ENCODE assay signal across 19 cellular contexts in the genomic region with DNA sequence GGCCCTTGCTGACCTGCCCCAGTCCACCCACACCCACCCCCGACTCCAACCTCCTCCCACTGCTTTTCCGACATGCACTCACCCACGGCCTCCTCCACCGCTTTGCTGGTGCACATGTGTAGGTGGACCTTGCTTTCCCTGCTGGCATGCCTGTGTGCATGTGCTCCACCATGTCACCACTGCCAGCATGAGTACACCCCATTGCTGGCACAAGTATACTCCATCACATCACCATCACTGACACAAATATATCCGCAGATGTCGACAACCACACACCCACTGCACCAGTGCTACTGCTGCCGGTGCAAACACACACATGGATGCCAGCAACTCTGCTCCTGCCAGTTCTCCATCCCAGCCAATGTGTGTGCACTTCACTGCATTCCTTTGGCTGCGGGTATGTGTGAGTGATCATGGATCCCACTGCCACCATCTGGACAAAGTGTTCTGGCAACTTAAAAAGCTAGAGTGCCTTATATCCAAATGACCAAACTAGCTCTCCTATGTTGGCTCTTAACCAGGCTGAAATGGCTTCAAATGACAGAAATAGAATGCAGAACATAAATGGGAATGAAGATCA.
DNase-seq lines count a peak whose midpoint lies in the region; ATAC-seq, FAIRE-seq and TF ChIP-seq lines count a peak whose summit lies in the region.
"Had no signal": no experiment of that assay in that cellular context is flagged by ENCODE, and none has a peak within 500 bp of the region (broad histone marks: within the 10 kb centered on the region; RNA-seq: fewer than 3 reads in every experiment).

No MANE protein-coding gene starts in this region.

- H3K36me3 ChIP-seq in HepG2 (replicated peaks in 1 of 2; ENCODE audit: control insufficient read depth in 1 of 2, insufficient read depth in 2 of 2, low read length in 2 of 2): no peaks in the 10 kb centered on the region
- H3K36me3 ChIP-seq in right lobe of liver: no peaks in the 10 kb centered on the region
- H3K36me3 ChIP-seq in body of pancreas (replicated peaks in 1 of 2; ENCODE audit: insufficient read depth in 1 of 2, low read depth in 2 of 2): no peaks in the 10 kb centered on the region
- H3K36me3 ChIP-seq: esophagus muscularis mucosa, heart left ventricle, uterus had no signal

- H3K9me3 ChIP-seq in HepG2 (ENCODE audit: low read length) (peaks cover 7% of the 10 kb centered on the region), right lobe of liver (no peaks in the 10 kb centered on the region), body of pancreas (no peaks in the 10 kb centered on the region)
- H3K9me3 ChIP-seq: uterus had no signal

- no peak overlapping the region for H2AFZ ChIP-seq in HepG2 (ENCODE audit: low read length)
- H2AFZ ChIP-seq: parathyroid adenoma had no signal

- H3K27ac ChIP-seq in HepG2 (ENCODE audit: extremely low read length, insufficient read depth, low read length): no peak overlapping the region
- no peak overlapping the region for H3K27ac ChIP-seq in right lobe of liver
- H3K27ac ChIP-seq in VCaP: no peak overlapping the region
- no peak overlapping the region for H3K27ac ChIP-seq in body of pancreas
- H3K27ac ChIP-seq: esophagus muscularis mucosa, heart left ventricle, parathyroid adenoma, uterus had no signal

- 10% methylated on average over 7 of the region's 8 CpGs for WGBS in HepG2 (ENCODE audit: low lambda C conversion rate)
- 20% methylated on average over 1 of the region's 8 CpGs for WGBS in right lobe of liver (ENCODE audit: insufficient coverage, low coverage, low lambda C conversion rate, missing lambda C conversion rate)
- WGBS in body of pancreas, 2 donors: 83 to 88% methylated on average over 8 of the region's 8 CpGs

- H3K4me2 ChIP-seq in HepG2 (ENCODE audit: low read depth, low read length): no peak overlapping the region

- no peak for DNase-seq in HepG2 (ENCODE audit: low spot score)
- no peak for DNase-seq in right lobe of liver
- DNase-seq in kidney tubule cell (ENCODE audit: low spot score): peak; percentile 31
- DNase-seq in body of pancreas: no peak
- DNase-seq: activated CD8-positive, alpha-beta T cell treated with anti-CD3 and anti-CD28 coated beads for 36 hours; activated gamma-delta T cell treated with Interleukin-2 at 50 U/mL for 16 hours; anterior cingulate cortex; kidney glomerular epithelial cell; NCI-H1694 treated with DMSO at 0.1 percent for 48 hours; NCI-H510A; uterus had no signal

- H3K4me3 ChIP-seq in HepG2 (replicated peaks in 1 of 3; ENCODE audit: insufficient read depth in 1 of 3, low read depth in 2 of 3, low read length in 3 of 3) (no peak overlapping the region), right lobe of liver (no peak overlapping the region), body of pancreas (no peak overlapping the region)
- H3K4me3 ChIP-seq: esophagus muscularis mucosa, heart left ventricle, uterus had no signal

- in situ Hi-C loops in HepG2 (cut with HindIII; ENCODE audit: extremely low pct_ligation_motif_present, low pct_unique_long_range_greater_than_20kb): no loop called here

- POLR2A ChIA-PET in HepG2 (lab: Yijun Ruan, JAX): no interaction called here

- H3K4me1 ChIP-seq in HepG2 (ENCODE audit: insufficient read depth, low read length) (no peaks in the 10 kb centered on the region), right lobe of liver (no peaks in the 10 kb centered on the region), body of pancreas (no peaks in the 10 kb centered on the region)
- H3K4me1 ChIP-seq: esophagus muscularis mucosa, heart left ventricle, parathyroid adenoma, uterus had no signal

- intact Hi-C loops in HepG2 (cut with micrococcal nuclease; ENCODE audit: unreplicated experiment): no loop called here
- intact Hi-C loops in right lobe of liver (cut with DNase I): no loop called here
- intact Hi-C loops in body of pancreas (cut with DNase I): no loop called here

- H3K27me3 ChIP-seq in HepG2 (ENCODE audit: control insufficient read depth in 1 of 2, insufficient read depth in 2 of 2, low read length in 2 of 2): no peaks in the 10 kb centered on the region
- H3K27me3 ChIP-seq in right lobe of liver: no peaks in the 10 kb centered on the region
- H3K27me3 ChIP-seq in body of pancreas: no peaks in the 10 kb centered on the region
- H3K27me3 ChIP-seq: esophagus muscularis mucosa, heart left ventricle, uterus had no signal

- no peaks in the 10 kb centered on the region for H3K79me2 ChIP-seq in HepG2 (ENCODE audit: insufficient read depth, low read length)
- H3K79me2 ChIP-seq: parathyroid adenoma had no signal

- no peak overlapping the region for H3K9ac ChIP-seq in HepG2 (ENCODE audit: insufficient read depth, low read depth, low read length)
- H3K9ac ChIP-seq: parathyroid adenoma had no signal

- TF ChIP-seq POLR2A in HepG2 (IDR thresholded peaks at IDR 0.05; ENCODE audit: insufficient read depth in 1 of 2, low read depth in 2 of 2, low read length in 2 of 2): no peak
- no peak for TF ChIP-seq POLR2A in right lobe of liver (IDR thresholded peaks at IDR 0.05)
- no peak for TF ChIP-seq POLR2A in body of pancreas (IDR thresholded peaks at IDR 0.05)

- TF ChIP-seq EP300 in HepG2 (IDR thresholded peaks at IDR 0.05; ENCODE audit: low read depth in 2 of 2, low read length in 2 of 2) (no peak), HepG2 (CRISPR knock-in tag; IDR thresholded peaks at IDR 0.05; ENCODE audit: borderline replicate concordance) (no peak)

- ATAC-seq in HepG2: peak; percentile 51; the same call in 2 of the 3 replicates
- ATAC-seq in right lobe of liver: no peak
- ATAC-seq in HG03469 (IDR thresholded peaks at IDR 0.05; ENCODE audit: unreplicated experiment): no peak
- ATAC-seq in HG03175 (IDR thresholded peaks at IDR 0.05; ENCODE audit: unreplicated experiment): no peak
- no peak for ATAC-seq in HG03039 (IDR thresholded peaks at IDR 0.05; ENCODE audit: unreplicated experiment)
- no peak for ATAC-seq in body of pancreas
- ATAC-seq: activated CD8-positive, alpha-beta T cell treated with anti-CD3 and anti-CD28 coated beads for 36 hours; heart left ventricle; Panc1 had no signal

- CTCF ChIA-PET in HepG2 (lab: Yijun Ruan, JAX; ENCODE audit: low intra/inter-chr PET ratio, low total read pairs): no interaction called here

- TF ChIP-seq CTCF in HepG2 (CRISPR knock-in tag; IDR thresholded peaks at IDR 0.05) (no peak), right lobe of liver (IDR thresholded peaks at IDR 0.05) (no peak), VCaP (conservative IDR thresholded peaks at IDR 0.05) (peak; percentile 61), body of pancreas (IDR thresholded peaks at IDR 0.05) (no peak)

- no peak for TF ChIP-seq RAD21 in HepG2 (CRISPR knock-in tag; IDR thresholded peaks at IDR 0.05)

- BruUV-seq in HepG2 (replicated peaks; lab: Mats Ljungman, UMichigan): no TSS peak

- no peak for FAIRE-seq in HepG2 (lab: Jason Lieb, UNC)

- H4K20me1 ChIP-seq in HepG2 (ENCODE audit: insufficient read depth, low read length): no peaks in the 10 kb centered on the region

TF ChIP-seq in HepG2, 621 proteins besides CTCF, POLR2A, EP300 and RAD21 (continues in another document):
- TF ChIP-seq, protein P1, sequence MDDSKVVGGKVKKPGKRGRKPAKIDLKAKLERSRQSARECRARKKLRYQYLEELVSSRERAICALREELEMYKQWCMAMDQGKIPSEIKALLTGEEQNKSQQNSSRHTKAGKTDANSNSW (CRISPR knock-in tag; IDR thresholded peaks at IDR 0.05; ENCODE audit: borderline replicate concordance): no peak
- TF ChIP-seq, protein P2, sequence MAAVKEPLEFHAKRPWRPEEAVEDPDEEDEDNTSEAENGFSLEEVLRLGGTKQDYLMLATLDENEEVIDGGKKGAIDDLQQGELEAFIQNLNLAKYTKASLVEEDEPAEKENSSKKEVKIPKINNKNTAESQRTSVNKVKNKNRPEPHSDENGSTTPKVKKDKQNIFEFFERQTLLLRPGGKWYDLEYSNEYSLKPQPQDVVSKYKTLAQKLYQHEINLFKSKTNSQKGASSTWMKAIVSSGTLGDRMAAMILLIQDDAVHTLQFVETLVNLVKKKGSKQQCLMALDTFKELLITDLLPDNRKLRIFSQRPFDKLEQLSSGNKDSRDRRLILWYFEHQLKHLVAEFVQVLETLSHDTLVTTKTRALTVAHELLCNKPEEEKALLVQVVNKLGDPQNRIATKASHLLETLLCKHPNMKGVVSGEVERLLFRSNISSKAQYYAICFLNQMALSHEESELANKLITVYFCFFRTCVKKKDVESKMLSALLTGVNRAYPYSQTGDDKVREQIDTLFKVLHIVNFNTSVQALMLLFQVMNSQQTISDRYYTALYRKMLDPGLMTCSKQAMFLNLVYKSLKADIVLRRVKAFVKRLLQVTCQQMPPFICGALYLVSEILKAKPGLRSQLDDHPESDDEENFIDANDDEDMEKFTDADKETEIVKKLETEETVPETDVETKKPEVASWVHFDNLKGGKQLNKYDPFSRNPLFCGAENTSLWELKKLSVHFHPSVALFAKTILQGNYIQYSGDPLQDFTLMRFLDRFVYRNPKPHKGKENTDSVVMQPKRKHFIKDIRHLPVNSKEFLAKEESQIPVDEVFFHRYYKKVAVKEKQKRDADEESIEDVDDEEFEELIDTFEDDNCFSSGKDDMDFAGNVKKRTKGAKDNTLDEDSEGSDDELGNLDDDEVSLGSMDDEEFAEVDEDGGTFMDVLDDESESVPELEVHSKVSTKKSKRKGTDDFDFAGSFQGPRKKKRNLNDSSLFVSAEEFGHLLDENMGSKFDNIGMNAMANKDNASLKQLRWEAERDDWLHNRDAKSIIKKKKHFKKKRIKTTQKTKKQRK (IDR thresholded peaks at IDR 0.05; ENCODE audit: low read length): no peak
- TF ChIP-seq, protein P3, sequence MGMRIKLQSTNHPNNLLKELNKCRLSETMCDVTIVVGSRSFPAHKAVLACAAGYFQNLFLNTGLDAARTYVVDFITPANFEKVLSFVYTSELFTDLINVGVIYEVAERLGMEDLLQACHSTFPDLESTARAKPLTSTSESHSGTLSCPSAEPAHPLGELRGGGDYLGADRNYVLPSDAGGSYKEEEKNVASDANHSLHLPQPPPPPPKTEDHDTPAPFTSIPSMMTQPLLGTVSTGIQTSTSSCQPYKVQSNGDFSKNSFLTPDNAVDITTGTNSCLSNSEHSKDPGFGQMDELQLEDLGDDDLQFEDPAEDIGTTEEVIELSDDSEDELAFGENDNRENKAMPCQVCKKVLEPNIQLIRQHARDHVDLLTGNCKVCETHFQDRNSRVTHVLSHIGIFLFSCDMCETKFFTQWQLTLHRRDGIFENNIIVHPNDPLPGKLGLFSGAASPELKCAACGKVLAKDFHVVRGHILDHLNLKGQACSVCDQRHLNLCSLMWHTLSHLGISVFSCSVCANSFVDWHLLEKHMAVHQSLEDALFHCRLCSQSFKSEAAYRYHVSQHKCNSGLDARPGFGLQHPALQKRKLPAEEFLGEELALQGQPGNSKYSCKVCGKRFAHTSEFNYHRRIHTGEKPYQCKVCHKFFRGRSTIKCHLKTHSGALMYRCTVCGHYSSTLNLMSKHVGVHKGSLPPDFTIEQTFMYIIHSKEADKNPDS (CRISPR knock-in tag; IDR thresholded peaks at IDR 0.05): no peak
- TF ChIP-seq SRSF9 (IDR thresholded peaks at IDR 0.05; ENCODE audit: borderline replicate concordance, insufficient read depth, low read depth, low read length, poor library complexity, severe bottlenecking) (no peak), NFIC (IDR thresholded peaks at IDR 0.05; ENCODE audit: low read length) (no peak), ZNF34 (CRISPR knock-in tag; IDR thresholded peaks at IDR 0.05; ENCODE audit: borderline replicate concordance) (no peak), FOXO1 (CRISPR knock-in tag; IDR thresholded peaks at IDR 0.05) (no peak)
